ENCODE assay signal across 1 cellular context in genomic region chr9:129128689-129129088, GRCh38.
TF ChIP-seq lines count a peak whose summit lies in the region.

No MANE protein-coding gene starts in this region.

TF ChIP-seq in WTC11, 78 proteins besides CTCF, POLR2A, EP300 and RAD21 (continued from another document):
- no peak for TF ChIP-seq MLX (CRISPR knock-in tag; IDR thresholded peaks at IDR 0.05)
- TF ChIP-seq EMX1 (CRISPR knock-in tag; IDR thresholded peaks at IDR 0.05) = no peak
- TF ChIP-seq IRF1 (CRISPR knock-in tag; IDR thresholded peaks at IDR 0.05) = no peak
- no peak for TF ChIP-seq RELA (CRISPR knock-in tag; IDR thresholded peaks at IDR 0.05; ENCODE audit: borderline replicate concordance)
- TF ChIP-seq E2F5 (CRISPR knock-in tag; IDR thresholded peaks at IDR 0.05) = no peak
- TF ChIP-seq SMAD4 (CRISPR knock-in tag; IDR thresholded peaks at IDR 0.05) = no peak
- no peak for TF ChIP-seq MAX (CRISPR knock-in tag; IDR thresholded peaks at IDR 0.05)
- TF ChIP-seq ARID4B (CRISPR knock-in tag; IDR thresholded peaks at IDR 0.05; ENCODE audit: borderline replicate concordance) = no peak
